In genomic region chr17:35963663-35964062, GRCh38 we compare ENCODE assay signal across 1 cellular context.
TF ChIP-seq lines count a peak whose summit lies in the region.

No MANE protein-coding gene starts in this region.

TF ChIP-seq in HepG2, 621 proteins besides CTCF, POLR2A, EP300 and RAD21:
- TF ChIP-seq, protein P1, sequence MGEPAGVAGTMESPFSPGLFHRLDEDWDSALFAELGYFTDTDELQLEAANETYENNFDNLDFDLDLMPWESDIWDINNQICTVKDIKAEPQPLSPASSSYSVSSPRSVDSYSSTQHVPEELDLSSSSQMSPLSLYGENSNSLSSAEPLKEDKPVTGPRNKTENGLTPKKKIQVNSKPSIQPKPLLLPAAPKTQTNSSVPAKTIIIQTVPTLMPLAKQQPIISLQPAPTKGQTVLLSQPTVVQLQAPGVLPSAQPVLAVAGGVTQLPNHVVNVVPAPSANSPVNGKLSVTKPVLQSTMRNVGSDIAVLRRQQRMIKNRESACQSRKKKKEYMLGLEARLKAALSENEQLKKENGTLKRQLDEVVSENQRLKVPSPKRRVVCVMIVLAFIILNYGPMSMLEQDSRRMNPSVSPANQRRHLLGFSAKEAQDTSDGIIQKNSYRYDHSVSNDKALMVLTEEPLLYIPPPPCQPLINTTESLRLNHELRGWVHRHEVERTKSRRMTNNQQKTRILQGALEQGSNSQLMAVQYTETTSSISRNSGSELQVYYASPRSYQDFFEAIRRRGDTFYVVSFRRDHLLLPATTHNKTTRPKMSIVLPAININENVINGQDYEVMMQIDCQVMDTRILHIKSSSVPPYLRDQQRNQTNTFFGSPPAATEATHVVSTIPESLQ (CRISPR knock-in tag; conservative IDR thresholded peaks at IDR 0.05), result no peak
- TF ChIP-seq FOXA3 (CRISPR knock-in tag; IDR thresholded peaks at IDR 0.05) (no peak), ARID4A (CRISPR knock-in tag; IDR thresholded peaks at IDR 0.05; ENCODE audit: borderline replicate concordance) (no peak), ZNF83 (CRISPR knock-in tag; IDR thresholded peaks at IDR 0.05; ENCODE audit: borderline replicate concordance) (no peak), MAFF (IDR thresholded peaks at IDR 0.05; ENCODE audit: low read depth, low read length) (0 out of 2 replicates have a peak, but pooled peaks have one; percentile 37), MAFK (conservative IDR thresholded peaks at IDR 0.05 in 1 of 2, IDR thresholded peaks at IDR 0.05 in 1 of 2; ENCODE audit: low read length in 2 of 2) (peak; percentile 18 to 64; a peak in 2 of 4 replicates), SP2 (CRISPR knock-in tag; IDR thresholded peaks at IDR 0.05) (no peak)
